In the genomic region with DNA sequence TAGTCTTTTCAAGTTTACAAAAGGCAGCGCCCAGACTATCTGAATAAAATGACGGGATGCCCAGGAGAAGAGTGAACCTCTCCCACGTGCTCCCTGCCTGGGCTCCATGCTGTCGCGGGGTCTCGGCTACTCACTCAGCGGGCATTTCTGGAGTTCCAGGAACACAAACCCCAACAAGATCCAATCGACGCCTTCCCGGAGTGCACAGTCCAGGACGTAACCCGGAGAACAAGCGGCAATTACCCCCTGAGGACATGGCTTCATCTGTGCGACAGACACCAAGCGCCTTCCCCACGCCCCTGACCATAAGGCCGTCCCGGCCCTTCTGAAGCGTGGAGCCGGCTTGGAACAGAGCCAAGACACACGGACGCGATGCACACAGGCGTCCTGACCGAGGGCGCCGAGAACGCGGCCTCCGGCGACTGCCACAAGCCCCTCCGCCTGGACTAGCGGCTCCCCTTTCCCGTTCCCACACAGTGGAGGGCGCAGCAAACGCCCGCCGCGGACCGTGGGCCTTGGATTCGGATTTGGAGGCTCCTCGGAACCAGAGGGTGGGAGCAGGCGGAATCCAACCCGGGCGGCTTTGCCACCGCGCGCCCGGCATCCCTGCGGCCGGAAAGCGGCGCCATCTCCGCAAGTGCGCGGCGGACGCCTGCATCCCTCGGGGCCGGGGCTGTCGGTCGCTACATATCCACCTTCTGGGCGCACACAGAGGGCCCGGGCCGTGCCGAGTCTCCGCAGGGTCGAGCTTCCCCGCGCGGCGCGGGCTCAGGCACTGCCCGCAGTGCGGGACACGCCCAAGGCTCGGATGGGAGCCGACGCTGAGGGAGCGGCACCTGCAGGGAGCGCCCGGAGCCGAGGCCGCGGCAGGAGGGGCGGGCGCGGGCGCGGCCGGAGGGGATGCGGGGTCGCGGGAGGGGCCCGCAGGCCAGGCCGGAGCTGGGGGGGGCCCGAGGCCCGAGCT, we compare ENCODE assay signal across 8 cellular contexts. TPM values are rescaled to one million over a fixed set of nuclear protein-coding genes. Genes with fewer than 3 reads are reported as not detected.
A peak's percentile ranks its signal among the peaks of the same experiment; 100 is the strongest.
DNase-seq lines count a peak whose midpoint lies in the region; ATAC-seq, FAIRE-seq and TF ChIP-seq lines count a peak whose summit lies in the region.

No MANE protein-coding gene starts in this region.

- H4K20me1 ChIP-seq in GM12878 (ENCODE audit: control insufficient read depth, insufficient read depth) = no peaks in the 10 kb centered on the region

- DNase-seq in Caco-2 (peak; percentile 57 to 60), GM12878 (ENCODE audit: low read depth, low spot score) (no peak)

- CTCF ChIA-PET in Caco-2 (lab: Charles Lee) (interaction anchor here (0.6 to 1.0 kb wide), 3 partner anchors 71 to 613 kb away, joined by 3 to 5 read pairs (median 3); a partner anchor contains a TSS), GM12878 (lab: Yijun Ruan, JAX) (interaction anchor here (0.6 to 1.2 kb wide), 8 partner anchors 11 to 161 kb away, joined by 3 to 4 read pairs (median 3); a partner anchor contains a TSS)

- H3K4me1 ChIP-seq in Caco-2 = 0 out of 2 replicates have a peak, but pooled peaks cover 3% of the 10 kb centered on the region
- H3K4me1 ChIP-seq in GM12878 (ENCODE audit: control insufficient read depth, insufficient read depth, low read length) = peaks cover 3% of the 10 kb centered on the region; the same call in 1 of the 2 replicates
- H3K4me1 ChIP-seq in skeletal muscle satellite cell (ENCODE audit: control insufficient read depth, insufficient read depth, low read length) = peaks cover 12% of the 10 kb centered on the region

- WGBS in GM12878 (ENCODE audit: insufficient coverage, insufficient replicate concordance, low lambda C conversion rate, missing lambda C conversion rate) = 6% methylated on average over 87 of the region's 98 CpGs

- in situ Hi-C loops in GM12878 (cut with MboI) = loop anchor here (5.0 kb wide), 1 partner anchor 157 kb away; no protein-coding TSS in a partner anchor

- intact Hi-C loops in Caco-2 (cut with micrococcal nuclease; ENCODE audit: unreplicated experiment) = loop anchor here (1.0 to 2.0 kb wide), 3 partner anchors 14 to 161 kb away; a partner anchor contains a TSS
- intact Hi-C loops in GM12878 (cut with micrococcal nuclease; ENCODE audit: unreplicated experiment) = loop anchor here (1.0 to 5.0 kb wide), 4 partner anchors 83 to 161 kb away; a partner anchor contains a TSS

- TF ChIP-seq POLR2A in GM12878 (IDR thresholded peaks at IDR 0.05; ENCODE audit: low read depth, low read length) = peak; percentile 42; the same call in 1 of the 2 replicates

- peak overlapping the region; percentile 84 for H2AFZ ChIP-seq in GM12878 (ENCODE audit: control insufficient read depth, low read depth, low read length)

- H3K4me2 ChIP-seq in GM12878 (ENCODE audit: control insufficient read depth, insufficient read depth) = peak overlapping the region; percentile 92
- peak overlapping the region; percentile 92 for H3K4me2 ChIP-seq in skeletal muscle satellite cell (ENCODE audit: low read length)

- TF ChIP-seq CTCF in Caco-2 (IDR thresholded peaks at IDR 0.05; ENCODE audit: insufficient read depth in 1 of 2, low read depth in 1 of 2, low read length in 1 of 2, severe bottlenecking in 1 of 2, unreplicated experiment in 1 of 2) (no peak), GM12878 (IDR thresholded peaks at IDR 0.05 in 2 of 3, conservative IDR thresholded peaks at IDR 0.05 in 1 of 3; ENCODE audit: control insufficient read depth in 2 of 3, extremely low read depth in 1 of 3, insufficient read depth in 1 of 3, low read depth in 3 of 3, low read length in 3 of 3) (peak in 2 of 3 experiments; percentile 10 to 19; a peak in 2 of 6 replicates)

- peak overlapping the region; percentile 91 for H3K4me3 Mint-ChIP-seq in Caco-2 (ENCODE audit: unreplicated experiment)

- POLR2A ChIA-PET in Caco-2 (lab: Charles Lee) = no interaction called here
- POLR2A ChIA-PET in GM12878 (lab: Charles Lee) = interaction anchor here (0.6 kb wide), 1 partner anchor 129 kb away, joined by 3 read pairs; no protein-coding TSS in a partner anchor

- H3K27ac ChIP-seq in GM12878 (ENCODE audit: control insufficient read depth, insufficient read depth) = peak overlapping the region; percentile 31

- no peak for TF ChIP-seq RAD21 in GM12878 (IDR thresholded peaks at IDR 0.05; ENCODE audit: insufficient read depth, low read depth, low read length)

- no peaks in the 10 kb centered on the region for H3K9me3 ChIP-seq in Caco-2
- H3K9me3 ChIP-seq in GM12878 (replicated peaks; ENCODE audit: control insufficient read depth, insufficient read depth, low read length) = no peaks in the 10 kb centered on the region
- peaks cover 2% of the 10 kb centered on the region for H3K9me3 ChIP-seq in iPS-18c (ENCODE audit: control insufficient read depth, insufficient read depth, low read length)
- H3K9me3 ChIP-seq in skeletal muscle satellite cell (replicated peaks; ENCODE audit: low read length) = no peaks in the 10 kb centered on the region

- no TSS peak for BruUV-seq in Caco-2 (replicated peaks; lab: Mats Ljungman, UMichigan)
- BruUV-seq in GM12878 (replicated peaks; lab: Mats Ljungman, UMichigan) = no TSS peak

- peaks cover 5% of the 10 kb centered on the region for H3K79me2 ChIP-seq in GM12878 (ENCODE audit: control insufficient read depth, insufficient read depth, low read length)

- H3K9ac ChIP-seq in GM12878 (ENCODE audit: control insufficient read depth, insufficient read depth, low read length) = peak overlapping the region; percentile 77
- no peak overlapping the region for H3K9ac ChIP-seq in skeletal muscle satellite cell (ENCODE audit: low read depth, low read length)

- H3K27me3 Mint-ChIP-seq in Caco-2 (ENCODE audit: insufficient read depth, unreplicated experiment) = peaks cover 3% of the 10 kb centered on the region

- no peak for TF ChIP-seq EP300 in GM12878 (IDR thresholded peaks at IDR 0.05; ENCODE audit: borderline replicate concordance in 1 of 2, control insufficient read depth in 1 of 2, low read depth in 2 of 2, low read length in 2 of 2)

- H3K27ac Mint-ChIP-seq in Caco-2 (ENCODE audit: unreplicated experiment) = peak overlapping the region; percentile 86

- H3K27me3 ChIP-seq in Caco-2 (replicated peaks; ENCODE audit: control insufficient read depth, insufficient read depth, low read length) = no peaks in the 10 kb centered on the region
- no peaks in the 10 kb centered on the region for H3K27me3 ChIP-seq in GM12878 (replicated peaks in 1 of 2; ENCODE audit: control insufficient read depth in 2 of 2, insufficient read depth in 2 of 2, low read length in 1 of 2)
- peaks cover 40% of the 10 kb centered on the region for H3K27me3 ChIP-seq in skeletal muscle satellite cell (ENCODE audit: control insufficient read depth, insufficient read depth, low read length)

- H3K36me3 ChIP-seq in Caco-2 (ENCODE audit: control insufficient read depth, insufficient read depth, low read length) (no peaks in the 10 kb centered on the region), GM12878 (ENCODE audit: control insufficient read depth in 2 of 2, insufficient read depth in 2 of 2, low read length in 1 of 2) (no peaks in the 10 kb centered on the region), skeletal muscle satellite cell (ENCODE audit: insufficient read depth, low read length) (no peaks in the 10 kb centered on the region)

- ATAC-seq in GM19452 (IDR thresholded peaks at IDR 0.05; ENCODE audit: unreplicated experiment) (peak; percentile 36), HG03565 (IDR thresholded peaks at IDR 0.05; ENCODE audit: unreplicated experiment) (peak; percentile 1), SK-N-SH treated with all-trans-retinoic acid at 6 μM for 48 hours (peak; percentile 73), GM12878 (peak; percentile 44), HG02798 (IDR thresholded peaks at IDR 0.05; ENCODE audit: poor library complexity, unreplicated experiment) (no peak)

- FAIRE-seq in GM12878 (lab: Jason Lieb, UNC) = no peak

- H3K4me3 ChIP-seq in Caco-2 (ENCODE audit: low read depth, low read length) (peak overlapping the region; percentile 83), GM12878 (peak overlapping the region; percentile 94), iPS-18c (ENCODE audit: insufficient read depth, low read depth, low read length) (peak overlapping the region; percentile 77), skeletal muscle satellite cell (ENCODE audit: low read length) (peak overlapping the region; percentile 73)

- SMC1A ChIA-PET in GM12878 (lab: Charles Lee; ENCODE audit: uncharacterized antibody, unreplicated experiment) = no interaction called here

- H3K9me3 Mint-ChIP-seq in Caco-2 (ENCODE audit: unreplicated experiment) = no peaks in the 10 kb centered on the region

- RAD21 ChIA-PET in GM12878 (lab: Charles Lee; ENCODE audit: unreplicated experiment) = no interaction called here

- H3K4me1 Mint-ChIP-seq in Caco-2 (ENCODE audit: low read depth, unreplicated experiment) = no peaks in the 10 kb centered on the region

- H3K36me3 Mint-ChIP-seq in Caco-2 (ENCODE audit: insufficient read depth, unreplicated experiment) = peaks cover 10% of the 10 kb centered on the region

TF ChIP-seq in GM12878, 131 proteins besides CTCF, POLR2A, EP300 and RAD21 (continues in another document):
- 0 out of 2 replicates have a peak, but pooled peaks have one; percentile 39 for TF ChIP-seq SIN3A (IDR thresholded peaks at IDR 0.05; ENCODE audit: low read depth, low read length)

RNA-seq across cellular contexts. Expression of a gene that starts 0.7 kb away (rescaled TPM):
- total RNA-seq in Caco-2 (2022) = 14.6 and 16.1 TPM in 2 replicates
- 15.7 and 17.6 TPM in 2 replicates for total RNA-seq in GM12878 (2013; cell fraction: nucleolus; rRNA removed)
- total RNA-seq in GM12878 (2014; rRNA removed) = 6.1 and 6.7 TPM in 2 replicates
- total RNA-seq in GM12878 (2014; rRNA removed; fragmentation: Illumina TruSeq; extraction: Trizol) = 4.5 and 5.3 TPM in 2 replicates
- total RNA-seq in GM12878 (2021) = 15.5 and 17.6 TPM in 2 replicates
- polyA plus RNA-seq in GM12878 (2011; ENCODE audit: low read depth) = 2.3 TPM
- 0.42 and 1.1 TPM in 2 replicates for polyA plus RNA-seq in GM12878 (2011; rRNA removed)
- 1.6 TPM in 2 replicates for polyA plus RNA-seq in GM12878 (2011; cell fraction: cytosol; rRNA removed)
- polyA plus RNA-seq in GM12878 (2011; cell fraction: nucleus; rRNA removed) = 3.0 and 3.3 TPM in 2 replicates
- polyA plus RNA-seq in GM12878 (2012) = 3.5 and 4.2 TPM in 2 replicates
- 4.0 and 9.0 TPM in 2 replicates for polyA plus RNA-seq in GM12878 (2014; fragmentation: Illumina TruSeq; extraction: Trizol)
- polyA plus RNA-seq in GM12878 (2014; fragmentation: Nextera tagmentation; extraction: Ambion mirVana) = 1 to 10 TPM in 1 of 2 experiments, under 1 TPM in 1; 0.71 to 1.3 TPM
- 8.5 and 11.7 TPM in 2 replicates for polyA plus RNA-seq in GM12878 (2014; rRNA removed)
- 1 to 10 TPM; 6.7 to 8.7 TPM for polyA plus RNA-seq in GM12878 (2016; fragmentation: Nextera tagmentation; extraction: Ambion mirVana)
- polyA minus RNA-seq in GM12878 (2011; rRNA and poly(A)+ RNA removed) = 1.1 and 1.6 TPM in 2 replicates
- polyA minus RNA-seq in GM12878 (2011; cell fraction: cytosol; rRNA and poly(A)+ RNA removed) = 0.53 and 2.3 TPM in 2 replicates
- 0.36 and 1.7 TPM in 2 replicates for polyA minus RNA-seq in GM12878 (2011; cell fraction: nucleus; rRNA and poly(A)+ RNA removed)
- 0.25 and 0.87 TPM in 2 replicates for total RNA-seq in skeletal muscle satellite cell (2012; rRNA removed)

Comparison
In these comparisons a context has a peak if more than half of its experiments do, and no peak if none do; other contexts are left out.
1. CTCF ChIP-seq: peak in GM12878 (2 of 3); none in Caco-2 (0 of 2).
2. Peak in every context shown above with its lines, with median percentiles within 50 percentile points of each other: H3K4me3 ChIP-seq.